In genomic region chr2:54558188-54558975, GRCh38 we compare ENCODE assay signal across 8 cellular contexts.
DNase-seq lines count a peak whose midpoint lies in the region; ATAC-seq and TF ChIP-seq lines count a peak whose summit lies in the region.

No MANE protein-coding gene starts in this region.

- H3K27me3 Mint-ChIP-seq in CD14-positive monocyte (ENCODE audit: low read depth in 3 of 3) = peaks cover 1 to 10% (median 8%) of the 10 kb centered on the region in 3 donors
- no peaks in the 10 kb centered on the region for H3K27me3 Mint-ChIP-seq in natural killer cell (ENCODE audit: low read depth in 2 of 2)

- ATAC-seq in GM19351 (IDR thresholded peaks at IDR 0.05; ENCODE audit: unreplicated experiment) (peak; percentile 49), HG03457 (IDR thresholded peaks at IDR 0.05; ENCODE audit: unreplicated experiment) (peak; percentile 42), natural killer cell (peak; percentile 62 to 75 (median 70))

- no peaks in the 10 kb centered on the region for H3K36me3 ChIP-seq in esophagus muscularis mucosa
- H3K36me3 ChIP-seq in tibial artery = no peaks in the 10 kb centered on the region

- H3K4me1 ChIP-seq in esophagus muscularis mucosa (peaks cover 80 to 98% (median 92%) of the 10 kb centered on the region in 4 donors), tibial artery (peaks cover 0 to 64% (median 30%) of the 10 kb centered on the region in 4 donors)

- peak; percentile 57 for DNase-seq in CD14-positive monocyte (ENCODE audit: low spot score)
- peak; percentile 49 to 50 for DNase-seq in NOMO-1 (lab: John Stamatoyannopoulos, UW; ENCODE audit: unreplicated experiment in 2 of 2)
- peak; percentile 73 for DNase-seq in activated T-cell treated with anti-CD3 and anti-CD28 coated beads, Interleukin-2, amount 50 U/mL, for 1 hour
- no peak for DNase-seq in esophagus muscularis mucosa (ENCODE audit: extremely low spot score)
- peak; percentile 50 for DNase-seq in natural killer cell
- peak; percentile 64 to 68 for DNase-seq in tibial artery

- peak; percentile 6 for TF ChIP-seq POLR2A in esophagus muscularis mucosa (IDR thresholded peaks at IDR 0.05; ENCODE audit: low read depth)

- intact Hi-C loops in CD14-positive monocyte (cut with micrococcal nuclease) (no loop called here), esophagus muscularis mucosa (cut with DNase I) (no loop called here), natural killer cell (cut with micrococcal nuclease) (loop anchor here (1.0 kb wide), 1 partner anchor 16 kb away; no protein-coding TSS in a partner anchor), tibial artery (cut with DNase I; ENCODE audit: low total_unique reads) (no loop called here)

- H3K27ac Mint-ChIP-seq in CD14-positive monocyte = peak overlapping the region; percentile 2 to 99 (median 94)
- peak overlapping the region; percentile 90 to 96 for H3K27ac Mint-ChIP-seq in natural killer cell

- H3K27ac ChIP-seq in esophagus muscularis mucosa (replicated peaks in 1 of 4) (peak overlapping the region; percentile 83 to 92 (median 85)), tibial artery (peak overlapping the region; percentile 67 to 79)

- peaks cover 47% of the 10 kb centered on the region for H3K4me1 Mint-ChIP-seq in CD14-positive monocyte
- H3K4me1 Mint-ChIP-seq in natural killer cell = peaks cover 59 to 63% of the 10 kb centered on the region in 2 donors

- TF ChIP-seq EP300 in esophagus muscularis mucosa (IDR thresholded peaks at IDR 0.05) = no peak

- 2% methylated on average over 39 of the region's 58 CpGs for WGBS in esophagus muscularis mucosa

- H3K36me3 Mint-ChIP-seq in CD14-positive monocyte (no peaks in the 10 kb centered on the region), natural killer cell (no peaks in the 10 kb centered on the region)

- H3K9me3 Mint-ChIP-seq in CD14-positive monocyte (no peaks in the 10 kb centered on the region), natural killer cell (no peaks in the 10 kb centered on the region)

- H3K27me3 ChIP-seq in esophagus muscularis mucosa = no peaks in the 10 kb centered on the region
- H3K27me3 ChIP-seq in tibial artery = no peaks in the 10 kb centered on the region

- H3K9me3 ChIP-seq in esophagus muscularis mucosa (no peaks in the 10 kb centered on the region), tibial artery (no peaks in the 10 kb centered on the region)

- TF ChIP-seq CTCF in CD14-positive monocyte (IDR thresholded peaks at IDR 0.05) (no peak), esophagus muscularis mucosa (IDR thresholded peaks at IDR 0.05) (no peak), natural killer cell (IDR thresholded peaks at IDR 0.05) (no peak), tibial artery (IDR thresholded peaks at IDR 0.05) (no peak)

- H3K4me3 Mint-ChIP-seq in CD14-positive monocyte (peak overlapping the region; percentile 97 to 98), natural killer cell (peak overlapping the region; percentile 96)

- peak overlapping the region; percentile 54 to 62 (median 57) for H3K4me3 ChIP-seq in esophagus muscularis mucosa
- peak overlapping the region; percentile 52 to 56 for H3K4me3 ChIP-seq in tibial artery
